ENCODE assay signal across 19 cellular contexts in genomic region chr9:135100241-135101067, GRCh38. TPM values are rescaled to one million over a fixed set of nuclear protein-coding genes. Genes with fewer than 3 reads are reported as not detected.
A peak's percentile ranks its signal among the peaks of the same experiment; 100 is the strongest.
DNase-seq lines count a peak whose midpoint lies in the region; ATAC-seq and TF ChIP-seq lines count a peak whose summit lies in the region.
"Had no signal": no experiment of that assay in that cellular context is flagged by ENCODE, and none has a peak within 500 bp of the region (broad histone marks: within the 10 kb centered on the region; RNA-seq: fewer than 3 reads in every experiment).

No MANE protein-coding gene starts in this region.

- H3K4me3 ChIP-seq in gastrocnemius medialis = no peak overlapping the region
- H3K4me3 ChIP-seq: hepatocyte had no signal

- peak overlapping the region; percentile 10 to 82 (median 48) for H3K27ac ChIP-seq in gastrocnemius medialis
- H3K27ac ChIP-seq: hepatocyte, KMS-11 had no signal

- in situ Hi-C loops in gastrocnemius medialis (cut with MboI; ENCODE audit: low sequenced_read_pairs in 4 of 4) = no loop called here

- DNase-seq in NCI-H345 (lab: John Stamatoyannopoulos, UW) (peak; percentile 50), NCI-H345 treated with DMSO at 0.1 percent for 48 hours (lab: John Stamatoyannopoulos, UW; ENCODE audit: unreplicated experiment) (no peak), NCI-H524 treated with DMSO at 0.1 percent for 48 hours (lab: John Stamatoyannopoulos, UW) (peak; percentile 75), cerebellum (ENCODE audit: low spot score) (peak; percentile 52), gastrocnemius medialis (no peak), GM03348 (ENCODE audit: low spot score) (no peak), NCI-H146 treated with DMSO at 0.1 percent for 48 hours (lab: John Stamatoyannopoulos, UW; ENCODE audit: unreplicated experiment) (no peak)
- DNase-seq: activated gamma-delta T cell treated with Interleukin-2 at 50 U/mL for 16 hours; activated naive CD8-positive, alpha-beta T cell treated with anti-CD3 and anti-CD28 coated beads, Interleukin-2, amount 50 U/mL, for 24 hours; CD8-positive, alpha-beta T cell; effector CD8-positive, alpha-beta T cell; erythroblast; foreskin fibroblast; left colon; naive thymus-derived CD4-positive, alpha-beta T cell; trophoblast cell had no signal

- H3K27me3 ChIP-seq in gastrocnemius medialis = no peaks in the 10 kb centered on the region

- no peak for TF ChIP-seq CTCF in gastrocnemius medialis (IDR thresholded peaks at IDR 0.05 in 4 of 5, conservative IDR thresholded peaks at IDR 0.05 in 1 of 5)

- intact Hi-C loops in gastrocnemius medialis (cut with DNase I; ENCODE audit: low total_unique reads) = no loop called here

- ATAC-seq in gastrocnemius medialis (peak in 1 of 2 donors; percentile 31), HG03135 (IDR thresholded peaks at IDR 0.05; ENCODE audit: unreplicated experiment) (no peak)
- ATAC-seq: activated naive CD8-positive, alpha-beta T cell treated with anti-CD3 and anti-CD28 coated beads, Interleukin-2, amount 50 U/mL, for 24 hours; CD8-positive, alpha-beta T cell; left colon; naive thymus-derived CD4-positive, alpha-beta T cell had no signal

- no peak for TF ChIP-seq POLR2A in gastrocnemius medialis (IDR thresholded peaks at IDR 0.05)

- no peaks in the 10 kb centered on the region for H3K9me3 ChIP-seq in gastrocnemius medialis

- H3K36me3 ChIP-seq in gastrocnemius medialis = no peaks in the 10 kb centered on the region

- H3K4me1 ChIP-seq in gastrocnemius medialis = peaks cover 24 to 47% of the 10 kb centered on the region in 2 donors

RNA-seq across cellular contexts. Expression of gene OLFM1, which starts 13.0 kb away (rescaled TPM):
- total RNA-seq in cerebellum = 68.8 TPM
- 1 to 10 TPM; 3.4 to 8.5 (median 6.7) TPM for total RNA-seq in gastrocnemius medialis
- total RNA-seq: CD8-positive, alpha-beta T cell had no signal

Comparison
In these comparisons a context has a peak if more than half of its experiments do, and no peak if none do; other contexts are left out.
1. DNase-seq: peak in NCI-H345 (single experiment), NCI-H524 treated with DMSO at 0.1 percent for 48 hours (single experiment) and cerebellum (single experiment); none in NCI-H345 treated with DMSO at 0.1 percent for 48 hours (single experiment), gastrocnemius medialis (0 of 2), GM03348 (single experiment) and NCI-H146 treated with DMSO at 0.1 percent for 48 hours (single experiment).